ENCODE assay signal across 26 cellular contexts in genomic region chrX:12145402-12145801, GRCh38. TPM values are rescaled to one million over a fixed set of nuclear protein-coding genes. Genes with fewer than 3 reads are reported as not detected.
"Had no signal": no experiment of that assay in that cellular context is flagged by ENCODE, and none has a peak within 500 bp of the region (broad histone marks: within the 10 kb centered on the region; RNA-seq: fewer than 3 reads in every experiment).

No MANE protein-coding gene starts in this region.

- ATAC-seq: HepG2, Panc1, PC-3, T-cell had no signal

- H3K36me3 Mint-ChIP-seq: T-cell had no signal

- FAIRE-seq: HepG2 had no signal

- DNase-seq: IMR-90, MV-4-11, NCI-H1048, NCI-H1105, NCI-H1417, NCI-H1436 treated with DMSO at 0.1 percent for 48 hours, NCI-H1694, NCI-H187 treated with DMSO at 0.1 percent for 48 hours, NCI-H2029 treated with DMSO at 0.1 percent for 48 hours, NCI-H2171 treated with DMSO at 0.1 percent for 48 hours, NCI-H345, NCI-H446 treated with DMSO at 0.1 percent for 48 hours, NCI-H510A treated with DMSO at 0.1 percent for 48 hours, NCI-H526, NCI-H748 treated with DMSO at 0.1 percent for 48 hours, PC-3, SHP77, SK-N-SH, SW 1271, T-cell had no signal

- H3K27ac Mint-ChIP-seq: T-cell had no signal

- H3K9me3 Mint-ChIP-seq: T-cell had no signal

- H3K4me1 Mint-ChIP-seq: T-cell had no signal

- H3K4me2 ChIP-seq: SK-N-SH had no signal

- H3K9me3 ChIP-seq: SK-N-SH had no signal

- H3K27ac ChIP-seq: RWPE1 had no signal

- H3K4me3 Mint-ChIP-seq: T-cell had no signal

- H3K9ac ChIP-seq: SK-N-SH had no signal

RNA-seq across cellular contexts. Expression of gene FRMPD4, which starts 7.1 kb away (rescaled TPM):
- total RNA-seq: HepG2, MCF 10A, OCI-LY7, SK-MEL-5, T-cell had no signal
- polyA plus RNA-seq: HepG2, SK-N-SH had no signal
